1 cellular context compared by ENCODE assay signal in the genomic region with DNA sequence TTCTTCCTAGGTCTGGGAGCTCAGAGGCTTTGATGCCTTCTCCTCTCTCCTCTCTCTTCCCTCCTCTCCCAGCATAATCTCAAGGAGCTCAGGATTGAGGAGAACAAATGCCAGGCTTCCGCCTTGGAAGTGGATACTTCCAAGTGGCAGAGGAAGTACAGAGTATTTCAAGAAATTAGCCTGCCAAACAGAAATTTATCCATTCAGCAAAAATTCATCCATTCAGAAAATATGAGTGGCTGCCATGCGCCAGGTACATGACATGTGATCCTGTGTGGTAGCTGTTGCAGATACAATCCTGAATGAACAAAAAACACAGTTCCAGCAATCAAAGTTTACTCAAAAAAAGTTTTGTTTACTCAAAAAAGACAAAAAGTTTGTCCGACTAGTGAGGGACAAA.
TF ChIP-seq lines count a peak whose summit lies in the region.

No MANE protein-coding gene starts in this region.

TF ChIP-seq in HepG2, 621 proteins besides CTCF, POLR2A, EP300 and RAD21:
- TF ChIP-seq ZNF101 (CRISPR knock-in tag; IDR thresholded peaks at IDR 0.05; ENCODE audit: borderline replicate concordance, low read depth) (no peak), MAFF (IDR thresholded peaks at IDR 0.05; ENCODE audit: low read depth, low read length) (peak; percentile 54; the same call in 1 of the 2 replicates), ETV5 (CRISPR knock-in tag; IDR thresholded peaks at IDR 0.05; ENCODE audit: borderline replicate concordance) (no peak), ZNF619 (CRISPR knock-in tag; IDR thresholded peaks at IDR 0.05) (no peak), TP53 (CRISPR knock-in tag; conservative IDR thresholded peaks at IDR 0.05) (no peak), ZKSCAN8 (CRISPR knock-in tag; IDR thresholded peaks at IDR 0.05; ENCODE audit: borderline replicate concordance) (no peak), MEIS2 (CRISPR knock-in tag; IDR thresholded peaks at IDR 0.05) (no peak), MAFK (conservative IDR thresholded peaks at IDR 0.05 in 1 of 2, IDR thresholded peaks at IDR 0.05 in 1 of 2; ENCODE audit: low read length in 2 of 2) (peak; percentile 18 to 52; a peak in 2 of 4 replicates)
- TF ChIP-seq, protein P1, sequence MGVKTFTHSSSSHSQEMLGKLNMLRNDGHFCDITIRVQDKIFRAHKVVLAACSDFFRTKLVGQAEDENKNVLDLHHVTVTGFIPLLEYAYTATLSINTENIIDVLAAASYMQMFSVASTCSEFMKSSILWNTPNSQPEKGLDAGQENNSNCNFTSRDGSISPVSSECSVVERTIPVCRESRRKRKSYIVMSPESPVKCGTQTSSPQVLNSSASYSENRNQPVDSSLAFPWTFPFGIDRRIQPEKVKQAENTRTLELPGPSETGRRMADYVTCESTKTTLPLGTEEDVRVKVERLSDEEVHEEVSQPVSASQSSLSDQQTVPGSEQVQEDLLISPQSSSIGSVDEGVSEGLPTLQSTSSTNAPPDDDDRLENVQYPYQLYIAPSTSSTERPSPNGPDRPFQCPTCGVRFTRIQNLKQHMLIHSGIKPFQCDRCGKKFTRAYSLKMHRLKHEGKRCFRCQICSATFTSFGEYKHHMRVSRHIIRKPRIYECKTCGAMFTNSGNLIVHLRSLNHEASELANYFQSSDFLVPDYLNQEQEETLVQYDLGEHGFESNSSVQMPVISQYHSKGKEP (CRISPR knock-in tag; IDR thresholded peaks at IDR 0.05): no peak
